ENCODE assay signal across 18 cellular contexts in the genomic region with DNA sequence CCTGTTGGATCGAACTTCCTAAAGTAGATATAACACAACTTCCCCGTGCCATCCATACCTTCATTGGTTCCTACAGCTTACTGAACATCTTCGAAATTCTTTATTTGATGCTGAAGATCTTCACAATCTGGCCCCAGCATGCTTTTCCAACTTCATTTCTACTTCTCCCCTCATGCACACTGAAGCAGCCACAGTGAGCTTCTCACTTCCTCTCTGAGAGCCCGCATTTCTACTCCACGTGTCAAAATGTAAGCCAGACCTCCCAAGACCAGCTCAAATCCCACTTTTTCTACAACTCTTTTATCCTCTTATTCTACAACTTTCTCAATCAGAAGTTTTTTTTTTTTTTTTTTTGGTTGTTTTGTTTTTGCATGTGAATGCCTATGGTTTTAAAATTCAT.
DNase-seq lines count a peak whose midpoint lies in the region; ATAC-seq and TF ChIP-seq lines count a peak whose summit lies in the region.
"Had no signal": no experiment of that assay in that cellular context is flagged by ENCODE, and none has a peak within 500 bp of the region (broad histone marks: within the 10 kb centered on the region; RNA-seq: fewer than 3 reads in every experiment).

No MANE protein-coding gene starts in this region.

- H3K4me1 ChIP-seq in transverse colon (no peaks in the 10 kb centered on the region), ovary (ENCODE audit: insufficient read depth) (peaks cover 6% of the 10 kb centered on the region)

- intact Hi-C loops in natural killer cell (cut with micrococcal nuclease) (no loop called here), transverse colon (cut with DNase I; ENCODE audit: low total_unique reads) (no loop called here), ovary (cut with DNase I) (no loop called here)

- TF ChIP-seq POLR2A in transverse colon (IDR thresholded peaks at IDR 0.05) = no peak
- no peak for TF ChIP-seq POLR2A in ovary (IDR thresholded peaks at IDR 0.05)

- in situ Hi-C loops in transverse colon (cut with MboI; ENCODE audit: low pct_ligation_motif_present in 1 of 4, low pct_unique_long_range_greater_than_20kb in 1 of 4, low sequenced_read_pairs in 3 of 4) = no loop called here

- WGBS in transverse colon (ENCODE audit: low coverage in 1 of 2), 2 donors = 82 to 95% methylated on average over 5 of the region's 5 CpGs
- WGBS in ovary, 3 donors = 91 to 95% (median 94%) methylated on average over 5 of the region's 5 CpGs

- no peaks in the 10 kb centered on the region for H3K36me3 Mint-ChIP-seq in natural killer cell treated with Interleukin-12 subunit alpha and Interleukin-12 subunit beta and Interleukin-15 and Interleukin-18, amount 100 ng/mL, for 72 hours
- H3K36me3 Mint-ChIP-seq in natural killer cell = no peaks in the 10 kb centered on the region
- H3K36me3 Mint-ChIP-seq: naive B cell had no signal

- peak overlapping the region; percentile 2 to 31 for H3K27ac Mint-ChIP-seq in natural killer cell treated with Interleukin-12 subunit alpha and Interleukin-12 subunit beta and Interleukin-15 and Interleukin-18, amount 100 ng/mL, for 72 hours
- no peak overlapping the region for H3K27ac Mint-ChIP-seq in natural killer cell
- H3K27ac Mint-ChIP-seq: activated CD4-positive, alpha-beta T cell treated with anti-CD3 and anti-CD28 coated beads, Interleukin-2, amount 10 ng/mL, durations not matched to agents 24 days and 14 days; T-helper 2 cell treated with Interferon-gamma antibody and Interleukin-4, amounts not matched to agents 5 μg/mL and 100 μg/mL, for 36 hours had no signal

- TF ChIP-seq CTCF in natural killer cell (IDR thresholded peaks at IDR 0.05) (no peak), HL-60 (IDR thresholded peaks at IDR 0.05; ENCODE audit: insufficient read depth, low read length) (no peak), transverse colon (IDR thresholded peaks at IDR 0.05) (no peak), ovary (IDR thresholded peaks at IDR 0.05) (no peak)

- H3K36me3 ChIP-seq in transverse colon = no peaks in the 10 kb centered on the region
- no peaks in the 10 kb centered on the region for H3K36me3 ChIP-seq in ovary
- no peaks in the 10 kb centered on the region for H3K36me3 ChIP-seq in H7 (replicated peaks; ENCODE audit: control insufficient read depth, insufficient read depth, low read length)
- H3K36me3 ChIP-seq: tibial nerve had no signal

- no peak overlapping the region for H3K4me3 Mint-ChIP-seq in natural killer cell treated with Interleukin-12 subunit alpha and Interleukin-12 subunit beta and Interleukin-15 and Interleukin-18, amount 100 ng/mL, for 72 hours
- no peak overlapping the region for H3K4me3 Mint-ChIP-seq in natural killer cell
- H3K4me3 Mint-ChIP-seq: activated CD4-positive, alpha-beta T cell treated with anti-CD3 and anti-CD28 coated beads, Interleukin-2, amount 10 ng/mL, durations not matched to agents 24 days and 14 days; T-helper 2 cell treated with Interferon-gamma antibody and Interleukin-4, amounts not matched to agents 5 μg/mL and 100 μg/mL, for 36 hours had no signal

- H3K9me3 Mint-ChIP-seq in natural killer cell treated with Interleukin-12 subunit alpha and Interleukin-12 subunit beta and Interleukin-15 and Interleukin-18, amount 100 ng/mL, for 72 hours = no peaks in the 10 kb centered on the region
- H3K9me3 Mint-ChIP-seq in natural killer cell = no peaks in the 10 kb centered on the region
- H3K9me3 Mint-ChIP-seq: activated CD4-positive, alpha-beta T cell treated with anti-CD3 and anti-CD28 coated beads, Interleukin-2, amount 10 ng/mL, durations not matched to agents 24 days and 14 days; T-helper 2 cell treated with Interferon-gamma antibody and Interleukin-4, amounts not matched to agents 5 μg/mL and 100 μg/mL, for 36 hours had no signal

- H3K27me3 ChIP-seq in HL-60 (ENCODE audit: insufficient read depth, poor library complexity, severe bottlenecking) (no peaks in the 10 kb centered on the region), transverse colon (no peaks in the 10 kb centered on the region), ovary (no peaks in the 10 kb centered on the region), H7 (ENCODE audit: control insufficient read depth, insufficient read depth, low read length) (no peaks in the 10 kb centered on the region)
- H3K27me3 ChIP-seq: dorsolateral prefrontal cortex, tibial nerve had no signal

- H3K27me3 Mint-ChIP-seq in natural killer cell treated with Interleukin-12 subunit alpha and Interleukin-12 subunit beta and Interleukin-15 and Interleukin-18, amount 100 ng/mL, for 72 hours = no peaks in the 10 kb centered on the region
- no peaks in the 10 kb centered on the region for H3K27me3 Mint-ChIP-seq in natural killer cell (ENCODE audit: low read depth in 2 of 2)
- H3K27me3 Mint-ChIP-seq: activated CD4-positive, alpha-beta T cell treated with anti-CD3 and anti-CD28 coated beads, Interleukin-2, amount 10 ng/mL, durations not matched to agents 24 days and 14 days had no signal

- H3K4me1 Mint-ChIP-seq in natural killer cell treated with Interleukin-12 subunit alpha and Interleukin-12 subunit beta and Interleukin-15 and Interleukin-18, amount 100 ng/mL, for 72 hours (ENCODE audit: low read depth in 2 of 2) = peaks cover 43 to 50% of the 10 kb centered on the region in 2 donors
- H3K4me1 Mint-ChIP-seq in natural killer cell = peaks cover 25 to 54% of the 10 kb centered on the region in 2 donors

- no peak for TF ChIP-seq EP300 in transverse colon (IDR thresholded peaks at IDR 0.05; ENCODE audit: low read depth)
- TF ChIP-seq EP300 in ovary (IDR thresholded peaks at IDR 0.05) = no peak

- no peak for DNase-seq in natural killer cell treated with Interleukin-12 subunit alpha and Interleukin-12 subunit beta and Interleukin-15 and Interleukin-18, amount 100 ng/mL, for 72 hours (ENCODE audit: low spot score)
- DNase-seq in natural killer cell (no peak), HL-60 (ENCODE audit: low read depth in 1 of 2, low spot score in 1 of 2) (peak in 1 of 2 experiments; percentile 40), transverse colon (peak; percentile 18), GM19238 (ENCODE audit: insufficient read length, low spot score) (no peak), ovary (no peak), H7 (no peak)
- DNase-seq: activated CD4-positive, alpha-beta T cell treated with anti-CD3 and anti-CD28 coated beads, Interleukin-2, amount 10 ng/mL, durations not matched to agents 24 days and 14 days; dorsolateral prefrontal cortex; hippocampal formation; left ventricle myocardium superior; naive B cell; NCI-H1930; NCI-H524; stimulated activated CD8-positive, alpha-beta memory T cell treated with anti-CD3 and anti-CD28 coated beads, Interleukin-4, amount 100 ng/mL, for 48 hours had no signal

- H3K27ac ChIP-seq in HL-60 (replicated peaks) (peak overlapping the region; percentile 19; the same call in 1 of the 2 replicates), transverse colon (no peak overlapping the region), ovary (no peak overlapping the region)
- H3K27ac ChIP-seq: dorsolateral prefrontal cortex, tibial nerve had no signal

- H3K4me3 ChIP-seq in HL-60 (replicated peaks; ENCODE audit: insufficient read depth, low read length) (no peak overlapping the region), transverse colon (no peak overlapping the region), ovary (no peak overlapping the region), H7 (ENCODE audit: insufficient read depth, low read depth, low read length) (no peak overlapping the region)
- H3K4me3 ChIP-seq: dorsolateral prefrontal cortex, tibial nerve had no signal

- H3K9me3 ChIP-seq in transverse colon (no peaks in the 10 kb centered on the region), ovary (no peaks in the 10 kb centered on the region)
- H3K9me3 ChIP-seq: tibial nerve had no signal

- no peak for ATAC-seq in natural killer cell treated with Interleukin-12 subunit alpha and Interleukin-12 subunit beta and Interleukin-15 and Interleukin-18, amount 100 ng/mL, for 72 hours
- no peak for ATAC-seq in natural killer cell
- peak; percentile 43 for ATAC-seq in GM21529 (IDR thresholded peaks at IDR 0.05; ENCODE audit: unreplicated experiment)
- ATAC-seq: left ventricle myocardium superior had no signal

Comparison
In these comparisons a context has a peak if more than half of its experiments do, and no peak if none do; other contexts are left out.
1. H3K27ac Mint-ChIP-seq: peak in natural killer cell treated with Interleukin-12 subunit alpha and Interleukin-12 subunit beta and Interleukin-15 and Interleukin-18, amount 100 ng/mL, for 72 hours (2 of 2); none in natural killer cell (0 of 2).